In genomic region chr11:47488674-47489394, GRCh38 we compare ENCODE assay signal across 16 cellular contexts. TPM values are rescaled to one million over a fixed set of nuclear protein-coding genes. Genes with fewer than 3 reads are reported as not detected.
DNase-seq lines count a peak whose midpoint lies in the region; ATAC-seq and TF ChIP-seq lines count a peak whose summit lies in the region.
"Had no signal": no experiment of that assay in that cellular context is flagged by ENCODE, and none has a peak within 500 bp of the region (broad histone marks: within the 10 kb centered on the region; RNA-seq: fewer than 3 reads in every experiment).

No MANE protein-coding gene starts in this region.

- H3K27ac Mint-ChIP-seq in Calu3 (ENCODE audit: unreplicated experiment) (peak overlapping the region; percentile 62), natural killer cell (peak overlapping the region; percentile 57 to 65)

- H3K27ac ChIP-seq in A673 (ENCODE audit: low read depth, low read length, poor library complexity, severe bottlenecking) (peak overlapping the region; percentile 2), body of pancreas (peak overlapping the region in 3 of 4 donors; percentile 10 to 47 (median 38))
- H3K27ac ChIP-seq: BLaER1 had no signal

- H3K4me1 ChIP-seq in A673 (ENCODE audit: insufficient read depth, low read length, poor library complexity, severe bottlenecking) (no peaks in the 10 kb centered on the region), body of pancreas (peaks cover 21% of the 10 kb centered on the region)
- H3K4me1 ChIP-seq: BLaER1, foreskin keratinocyte had no signal

- no peaks in the 10 kb centered on the region for H3K9me3 Mint-ChIP-seq in Calu3 (ENCODE audit: low read depth, unreplicated experiment)
- H3K9me3 Mint-ChIP-seq in natural killer cell, result no peaks in the 10 kb centered on the region
- H3K9me3 Mint-ChIP-seq: IgD-negative memory B cell, type B pancreatic cell had no signal

- TF ChIP-seq CTCF in A673 (conservative IDR thresholded peaks at IDR 0.05; ENCODE audit: low read depth, low read length) (no peak), Calu3 (IDR thresholded peaks at IDR 0.05; ENCODE audit: unreplicated experiment) (no peak), body of pancreas (IDR thresholded peaks at IDR 0.05) (no peak), natural killer cell (IDR thresholded peaks at IDR 0.05) (no peak)

- POLR2A ChIA-PET in A673 (lab: Charles Lee; ENCODE audit: low non-redundant PET), result no interaction called here

- H3K4me3 Mint-ChIP-seq in Calu3 (ENCODE audit: low read depth, unreplicated experiment) (no peak overlapping the region), natural killer cell (no peak overlapping the region)
- H3K4me3 Mint-ChIP-seq: IgD-negative memory B cell, type B pancreatic cell had no signal

- no peaks in the 10 kb centered on the region for H3K27me3 ChIP-seq in A673 (replicated peaks; ENCODE audit: insufficient read depth, low read depth, low read length, poor library complexity)
- no peaks in the 10 kb centered on the region for H3K27me3 ChIP-seq in body of pancreas
- H3K27me3 ChIP-seq: BLaER1, foreskin keratinocyte had no signal

- H3K36me3 ChIP-seq in A673 (ENCODE audit: insufficient read depth, low read length, poor library complexity, severe bottlenecking) (peaks cover 55% of the 10 kb centered on the region), body of pancreas (replicated peaks in 1 of 2; ENCODE audit: insufficient read depth in 1 of 2, low read depth in 2 of 2) (peaks cover under 1 to 17% of the 10 kb centered on the region in 2 donors)

- DNase-seq in A673 (ENCODE audit: low spot score) (no peak), Calu3 (no peak), body of pancreas (peak in 3 of 4 donors; percentile 22 to 43 (median 33)), natural killer cell (no peak), GF-D8 (lab: John Stamatoyannopoulos, UW) (no peak), COLO829 (ENCODE audit: low spot score) (no peak)
- DNase-seq: activated CD4-positive, CD25-positive, alpha-beta regulatory T cell; effector CD8-positive, alpha-beta T cell; foreskin keratinocyte; NCI-H1417 treated with DMSO at 0.1 percent for 48 hours; SK-N-SH had no signal

- no peaks in the 10 kb centered on the region for H3K4me1 Mint-ChIP-seq in Calu3 (ENCODE audit: low read depth, unreplicated experiment)
- H3K4me1 Mint-ChIP-seq in natural killer cell, result peaks cover 21 to 24% of the 10 kb centered on the region in 2 donors

- WGBS in body of pancreas, 2 donors, result 31 to 33% methylated on average over 6 of the region's 6 CpGs

- H3K9me3 ChIP-seq in A673 (ENCODE audit: low read depth, low read length, poor library complexity, severe bottlenecking) (no peaks in the 10 kb centered on the region), body of pancreas (no peaks in the 10 kb centered on the region)
- H3K9me3 ChIP-seq: BLaER1, SK-N-SH had no signal

- CTCF ChIA-PET in A673 (lab: Charles Lee), result no interaction called here
- CTCF ChIA-PET in Calu3 (lab: Charles Lee), result interaction anchor here (1.0 kb wide), 1 partner anchor 20 kb away, joined by 3 read pairs; no protein-coding TSS in a partner anchor

- ATAC-seq in body of pancreas (no peak), natural killer cell (no peak), GM19397 (IDR thresholded peaks at IDR 0.05; ENCODE audit: unreplicated experiment) (no peak), GM21367 (IDR thresholded peaks at IDR 0.05; ENCODE audit: unreplicated experiment) (no peak)
- ATAC-seq: foreskin keratinocyte had no signal

- H3K36me3 Mint-ChIP-seq in Calu3 (ENCODE audit: insufficient read depth, unreplicated experiment) (peaks cover 44% of the 10 kb centered on the region), natural killer cell (peaks cover 11% of the 10 kb centered on the region)

- intact Hi-C loops in A673 (cut with micrococcal nuclease; ENCODE audit: unreplicated experiment), result no loop called here
- intact Hi-C loops in Calu3 (cut with micrococcal nuclease; ENCODE audit: unreplicated experiment), result no loop called here
- intact Hi-C loops in body of pancreas (cut with DNase I), result no loop called here
- intact Hi-C loops in natural killer cell (cut with micrococcal nuclease), result no loop called here

- H3K4me3 ChIP-seq in A673 (ENCODE audit: low read depth, low read length, poor library complexity, severe bottlenecking) (no peak overlapping the region), body of pancreas (no peak overlapping the region)
- H3K4me3 ChIP-seq: BLaER1 had no signal

- no peaks in the 10 kb centered on the region for H3K27me3 Mint-ChIP-seq in Calu3 (ENCODE audit: unreplicated experiment)
- H3K27me3 Mint-ChIP-seq in natural killer cell (ENCODE audit: low read depth in 2 of 2), result no peaks in the 10 kb centered on the region
- H3K27me3 Mint-ChIP-seq: IgD-negative memory B cell, type B pancreatic cell had no signal

- BruUV-seq in A673 (replicated peaks; lab: Mats Ljungman, UMichigan), result no TSS peak
- no TSS peak for BruUV-seq in Calu3 (replicated peaks; lab: Mats Ljungman, UMichigan)

- no peak for TF ChIP-seq POLR2A in body of pancreas (IDR thresholded peaks at IDR 0.05)

RNA-seq across cellular contexts. Expression of gene RAPSN, which starts 39.9 kb away (rescaled TPM):
- total RNA-seq in A673 (2021) (1.0 TPM in 2 replicates), Calu3 (2022) (1.8 and 3.6 TPM in 2 replicates), body of pancreas (not detected), natural killer cell (1 to 10 TPM; 1.6 to 2.2 (median 1.7) TPM)

Comparison
In these comparisons a context has a peak if more than half of its experiments do, and no peak if none do; other contexts are left out.
1. DNase-seq: peak in body of pancreas (3 of 4); none in A673 (single experiment), Calu3 (single experiment), natural killer cell (single experiment), GF-D8 (single experiment) and COLO829 (single experiment).